Comparison of ENCODE assay signal across 9 cellular contexts in the genomic region with DNA sequence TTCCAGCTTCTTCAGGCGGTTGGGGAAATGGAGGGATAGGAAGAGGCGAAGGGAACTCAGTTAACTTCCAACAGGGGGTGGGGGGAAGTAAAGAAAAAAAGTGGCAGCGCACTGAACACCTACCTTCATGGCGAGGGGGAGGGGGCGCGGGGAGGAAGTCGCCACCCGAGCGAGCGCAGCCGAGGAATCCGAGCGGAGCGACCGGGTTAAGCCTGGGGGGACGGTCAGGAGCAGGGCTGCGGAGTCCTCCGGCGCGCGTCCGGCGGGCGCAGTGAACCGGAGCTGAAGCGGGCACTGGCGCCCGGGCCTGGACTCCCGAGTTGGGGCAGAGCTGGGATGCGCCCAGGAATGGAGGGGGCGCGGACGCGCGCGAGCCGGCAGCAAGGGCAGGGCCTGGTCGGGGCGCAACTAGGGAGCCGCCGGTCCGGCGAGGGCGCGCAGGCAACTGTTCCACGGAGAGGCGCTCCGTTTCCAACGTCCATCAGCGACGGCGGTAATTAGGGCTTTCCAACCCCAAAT. TPM values are rescaled to one million over a fixed set of nuclear protein-coding genes. Genes with fewer than 3 reads are reported as not detected.
A peak's percentile ranks its signal among the peaks of the same experiment; 100 is the strongest.
DNase-seq lines count a peak whose midpoint lies in the region; ATAC-seq, FAIRE-seq and TF ChIP-seq lines count a peak whose summit lies in the region.
"Had no signal": no experiment of that assay in that cellular context is flagged by ENCODE, and none has a peak within 500 bp of the region (broad histone marks: within the 10 kb centered on the region; RNA-seq: fewer than 3 reads in every experiment).

A gene (minus strand): TSS at position 450 of the 519 bp plus-strand sequence. CDS start 321 bp downstream, at position 129.

- peak within 1 kb of the TSS; percentile 99 for H3K27ac Mint-ChIP-seq in astrocyte (ENCODE audit: unreplicated experiment)
- H3K27ac Mint-ChIP-seq in stimulated activated effector memory CD8-positive, alpha-beta T cell treated with anti-CD3 and anti-CD28 coated beads, Interleukin-12 subunit alpha, Interleukin-12 subunit beta, amount 100 ng/mL, for 72 hours = no peak within 1 kb of the TSS

- dilution Hi-C loops in IMR-90 (cut with HindIII; ENCODE audit: low sequenced_read_pairs, unreplicated experiment) = no loop called here

- H3K79me1 ChIP-seq in IMR-90 (ENCODE audit: low read depth in 1 of 2, low read length in 2 of 2) = peaks cover 0 to 23% of the 10 kb centered on the region in 2 experiments; a peak in 1 of 4 replicates

- TF ChIP-seq RAD21 in IMR-90 (IDR thresholded peaks at IDR 0.05; ENCODE audit: low read length) = no peak; the same call in 1 of the 2 replicates

- H3K27me3 Mint-ChIP-seq in astrocyte (ENCODE audit: low read depth, unreplicated experiment) = peaks cover 1% of the 10 kb centered on the region

- POLR2A ChIA-PET in IMR-90 (lab: Charles Lee; ENCODE audit: unreplicated experiment) = interaction anchor here (0.6 to 1.9 kb wide), 5 partner anchors 9 to 320 kb away, joined by 3 to 20 read pairs (median 4); no protein-coding TSS in a partner anchor

- H2AK9ac ChIP-seq in IMR-90 (replicated peaks; ENCODE audit: low read depth, low read length, poor library complexity) = peak within 1 kb of the TSS; percentile 90

- no TSS peak for BruUV-seq in IMR-90 (replicated peaks; lab: Mats Ljungman, UMichigan)

- WGBS in IMR-90 (ENCODE audit: extremely low coverage in 2 of 2, insufficient read length in 1 of 2), 2 experiments = 0% methylated on average over 30 of the region's 52 CpGs; no CpG with 5 or more reads in 1 of the 2 experiments

- H4K5ac ChIP-seq in IMR-90 (ENCODE audit: low read depth, low read length) = peak within 1 kb of the TSS; percentile 84

- no peaks in the 10 kb centered on the region for H3K4me1 ChIP-seq in BE2C
- peaks cover 23% of the 10 kb centered on the region for H3K4me1 ChIP-seq in IMR-90 (ENCODE audit: control insufficient read depth, insufficient read depth, low read length)
- H3K4me1 ChIP-seq in astrocyte (ENCODE audit: insufficient read depth, low read length) = peaks cover 58% of the 10 kb centered on the region

- in situ Hi-C loops in IMR-90 (cut with MboI; ENCODE audit: low sequenced_read_pairs) = loop anchor here (5.0 to 10.0 kb wide), 6 partner anchors 235 to 1062 kb away; no protein-coding TSS in a partner anchor

- H4K8ac ChIP-seq in IMR-90 (ENCODE audit: low read depth in 2 of 2, low read length in 2 of 2) = peak within 1 kb of the TSS; percentile 96 to 99

- H3K27me3 ChIP-seq in BE2C (peaks cover 66% of the 10 kb centered on the region), IMR-90 (ENCODE audit: control insufficient read depth, insufficient read depth, low read length) (no peaks in the 10 kb centered on the region), astrocyte (ENCODE audit: insufficient read depth, low read length) (no peaks in the 10 kb centered on the region)

- intact Hi-C loops in IMR-90 (cut with micrococcal nuclease) = loop anchor here (2.0 to 10.0 kb wide), 5 partner anchors 215 to 1058 kb away; no protein-coding TSS in a partner anchor

- ATAC-seq in IMR-90 (ENCODE audit: low read depth) (peak; percentile 3), HG02642 (IDR thresholded peaks at IDR 0.05; ENCODE audit: poor library complexity, unreplicated experiment) (no peak), GM19463 (IDR thresholded peaks at IDR 0.05; ENCODE audit: unreplicated experiment) (no peak)
- ATAC-seq in stimulated activated effector memory CD8-positive, alpha-beta T cell treated with anti-CD3 and anti-CD28 coated beads, Interleukin-12 subunit alpha, Interleukin-12 subunit beta, amount 100 ng/mL, for 72 hours = no peak

- peak within 1 kb of the TSS; percentile 99 for H3K4me3 Mint-ChIP-seq in astrocyte (ENCODE audit: unreplicated experiment)
- peak within 1 kb of the TSS; percentile 31 for H3K4me3 Mint-ChIP-seq in stimulated activated effector memory CD8-positive, alpha-beta T cell treated with anti-CD3 and anti-CD28 coated beads, Interleukin-12 subunit alpha, Interleukin-12 subunit beta, amount 100 ng/mL, for 72 hours

- H3K4me3 ChIP-seq in BE2C (ENCODE audit: low read depth, low read length) (peak within 1 kb of the TSS; percentile 23; the same call in 1 of the 2 replicates), IMR-90 (ENCODE audit: insufficient read depth, low read depth, low read length) (peak within 1 kb of the TSS; percentile 89), astrocyte (ENCODE audit: insufficient read depth, low read depth, low read length) (peak within 1 kb of the TSS; percentile 87)

- H3K79me2 ChIP-seq in astrocyte (ENCODE audit: insufficient read depth, low read length) = peaks cover 69% of the 10 kb centered on the region

- no peak for TF ChIP-seq POLR2A in IMR-90 (IDR thresholded peaks at IDR 0.05; ENCODE audit: low read depth, low read length)

- H3K9me1 ChIP-seq in IMR-90 (ENCODE audit: insufficient read depth, low read length) = peaks cover 18% of the 10 kb centered on the region

- H2BK5ac ChIP-seq in IMR-90 (ENCODE audit: low read depth, low read length, poor library complexity, severe bottlenecking) = peak within 1 kb of the TSS; percentile 95

- no peaks in the 10 kb centered on the region for H3K36me3 ChIP-seq in BE2C
- peaks cover 19% of the 10 kb centered on the region for H3K36me3 ChIP-seq in IMR-90 (ENCODE audit: control insufficient read depth, insufficient read depth, low read length)
- no peaks in the 10 kb centered on the region for H3K36me3 ChIP-seq in astrocyte (ENCODE audit: insufficient read depth, low read length)
- H3K36me3 ChIP-seq: neutrophil had no signal

- H3K4me2 ChIP-seq in IMR-90 (ENCODE audit: low read depth, low read length) = peak within 1 kb of the TSS; percentile 33
- peak within 1 kb of the TSS; percentile 97 for H3K4me2 ChIP-seq in astrocyte (ENCODE audit: low read length)

- peak within 1 kb of the TSS; percentile 47 for H2BK20ac ChIP-seq in IMR-90 (ENCODE audit: low read depth, low read length)

- peaks cover 4% of the 10 kb centered on the region for H3K36me3 Mint-ChIP-seq in astrocyte (ENCODE audit: low read depth, unreplicated experiment)
- no peaks in the 10 kb centered on the region for H3K36me3 Mint-ChIP-seq in stimulated activated effector memory CD8-positive, alpha-beta T cell treated with anti-CD3 and anti-CD28 coated beads, Interleukin-12 subunit alpha, Interleukin-12 subunit beta, amount 100 ng/mL, for 72 hours

- H3K56ac ChIP-seq in IMR-90 (ENCODE audit: extremely low read depth, insufficient read depth, low read length) = peak within 1 kb of the TSS; percentile 99

- DNase-seq in BE2C (no peak), IMR-90 (no peak), astrocyte (ENCODE audit: low read depth) (peak; percentile 51), iris pigment epithelial cell (ENCODE audit: low read depth) (peak; percentile 62), NCI-H187 treated with DMSO at 0.1 percent for 48 hours (lab: John Stamatoyannopoulos, UW) (no peak)
- DNase-seq in stimulated activated effector memory CD8-positive, alpha-beta T cell treated with anti-CD3 and anti-CD28 coated beads, Interleukin-12 subunit alpha, Interleukin-12 subunit beta, amount 100 ng/mL, for 72 hours (ENCODE audit: low spot score in 2 of 2) = no peak

- H4K20me1 ChIP-seq in IMR-90 (ENCODE audit: insufficient read depth, low read length) (no peaks in the 10 kb centered on the region), astrocyte (ENCODE audit: insufficient read depth, low read length) (no peaks in the 10 kb centered on the region)

- peak within 1 kb of the TSS; percentile 53; the same call in 2 of the 3 replicates for H2BK15ac ChIP-seq in IMR-90 (ENCODE audit: low read depth, low read length)

- peaks cover 22% of the 10 kb centered on the region for H3K4me1 Mint-ChIP-seq in astrocyte (ENCODE audit: low read depth, unreplicated experiment)
- peaks cover 15% of the 10 kb centered on the region for H3K4me1 Mint-ChIP-seq in stimulated activated effector memory CD8-positive, alpha-beta T cell treated with anti-CD3 and anti-CD28 coated beads, Interleukin-12 subunit alpha, Interleukin-12 subunit beta, amount 100 ng/mL, for 72 hours

- TF ChIP-seq CTCF in BE2C (IDR thresholded peaks at IDR 0.05; ENCODE audit: low read depth, low read length) (no peak), IMR-90 (conservative IDR thresholded peaks at IDR 0.05; ENCODE audit: low read depth, low read length) (no peak), astrocyte (IDR thresholded peaks at IDR 0.05; ENCODE audit: insufficient read depth, low read depth, low read length) (no peak)

- H3K4ac ChIP-seq in IMR-90 (ENCODE audit: low read depth, low read length) = peak within 1 kb of the TSS; percentile 98

- peak within 1 kb of the TSS; percentile 81 for H2AK5ac ChIP-seq in IMR-90 (ENCODE audit: low read depth, low read length)

- peak within 1 kb of the TSS; percentile 92 for H3K18ac ChIP-seq in IMR-90 (ENCODE audit: low read depth, low read length)

- peak within 1 kb of the TSS; percentile 97 for H3K23ac ChIP-seq in IMR-90 (ENCODE audit: low read depth, low read length)

- H3K9me3 ChIP-seq in BE2C (no peaks in the 10 kb centered on the region), IMR-90 (ENCODE audit: control insufficient read depth, insufficient read depth, low read length) (no peaks in the 10 kb centered on the region), astrocyte (ENCODE audit: insufficient read depth, low read depth, low read length) (no peaks in the 10 kb centered on the region)
- H3K9me3 ChIP-seq: neutrophil had no signal

- peak within 1 kb of the TSS; percentile 98 for H3K14ac ChIP-seq in IMR-90 (replicated peaks; ENCODE audit: low read depth, low read length)

- H4K91ac ChIP-seq in IMR-90 (ENCODE audit: insufficient read depth, low read depth, low read length) = peak within 1 kb of the TSS; percentile 92

- peak within 1 kb of the TSS; percentile 100 for H3K9ac ChIP-seq in IMR-90 (ENCODE audit: low read depth, low read length)
- peak within 1 kb of the TSS; percentile 99 for H3K9ac ChIP-seq in astrocyte (ENCODE audit: low read length)

- no peak for FAIRE-seq in astrocyte (lab: Jason Lieb, UNC)

- H2AFZ ChIP-seq in IMR-90 (replicated peaks; ENCODE audit: low read length, poor library complexity) = peak within 1 kb of the TSS; percentile 89
- H2AFZ ChIP-seq in astrocyte (ENCODE audit: low read depth, low read length) = peak within 1 kb of the TSS; percentile 11

- no peaks in the 10 kb centered on the region for H3K9me3 Mint-ChIP-seq in astrocyte (ENCODE audit: unreplicated experiment)
- no peaks in the 10 kb centered on the region for H3K9me3 Mint-ChIP-seq in stimulated activated effector memory CD8-positive, alpha-beta T cell treated with anti-CD3 and anti-CD28 coated beads, Interleukin-12 subunit alpha, Interleukin-12 subunit beta, amount 100 ng/mL, for 72 hours

- CTCF ChIA-PET in IMR-90 (lab: Yijun Ruan, JAX) = interaction anchor here (0.6 to 2.3 kb wide), 5 partner anchors 25 to 1558 kb away, joined by 3 to 14 read pairs (median 3); no protein-coding TSS in a partner anchor

- peak within 1 kb of the TSS; percentile 98 for H3K27ac ChIP-seq in IMR-90 (ENCODE audit: insufficient read depth, low read length)
- H3K27ac ChIP-seq in astrocyte (ENCODE audit: low read depth, low read length) = peak within 1 kb of the TSS; percentile 97
- H3K27ac ChIP-seq: neutrophil had no signal

- H2BK120ac ChIP-seq in IMR-90 (ENCODE audit: low read depth, low read length) = peak within 1 kb of the TSS; percentile 98

RNA-seq across cellular contexts. Expression of the gene that starts here (rescaled TPM):
- polyA plus RNA-seq in BE2C (2012; ENCODE audit: insufficient read depth, insufficient read length, low read depth) = not detected
- 204 and 224 TPM in 2 replicates for total RNA-seq in IMR-90 (2012; rRNA removed)
- polyA plus RNA-seq in IMR-90 (2012; rRNA removed) = 229 and 231 TPM in 2 replicates
- 120 and 337 TPM in 2 replicates for polyA plus RNA-seq in IMR-90 (2012; cell fraction: cytosol; rRNA removed)
- 410 and 708 TPM in 2 replicates for polyA plus RNA-seq in IMR-90 (2012; cell fraction: nucleus; rRNA removed; ENCODE audit: low replicate concordance)
- total RNA-seq in astrocyte = 45.8 and 66.2 TPM in 2 replicates

Comparison
In these comparisons a context has a peak if more than half of its experiments do, and no peak if none do; other contexts are left out.
1. DNase-seq: peak in astrocyte (single experiment) and iris pigment epithelial cell (single experiment); none in BE2C (single experiment), IMR-90 (single experiment), stimulated activated effector memory CD8-positive, alpha-beta T cell treated with anti-CD3 and anti-CD28 coated beads, Interleukin-12 subunit alpha, Interleukin-12 subunit beta, amount 100 ng/mL, for 72 hours (0 of 2) and NCI-H187 treated with DMSO at 0.1 percent for 48 hours (single experiment).
2. H3K4me3 ChIP-seq: peak in every context shown above with its lines; median percentile 89 in IMR-90; 87 in astrocyte; 23 in BE2C.